Comparison of ENCODE assay signal across 26 cellular contexts in genomic region chr1:201749059-201749458, GRCh38.
A peak's percentile ranks its signal among the peaks of the same experiment; 100 is the strongest.
DNase-seq lines count a peak whose midpoint lies in the region; ATAC-seq, FAIRE-seq and TF ChIP-seq lines count a peak whose summit lies in the region.
"Had no signal": no experiment of that assay in that cellular context is flagged by ENCODE, and none has a peak within 500 bp of the region (broad histone marks: within the 10 kb centered on the region; RNA-seq: fewer than 3 reads in every experiment).

No MANE protein-coding gene starts in this region.

- intact Hi-C loops in CD14-positive monocyte (cut with micrococcal nuclease): loop anchor here in 1 of 2 donors (5.0 kb wide), 1 partner anchor 37 kb away; no protein-coding TSS in a partner anchor
- intact Hi-C loops in CD8-positive, alpha-beta T cell (cut with DNase I, micrococcal nuclease): no loop called here

- FAIRE-seq in A549 (lab: Jason Lieb, UNC): no peak
- FAIRE-seq: H1 had no signal

- CTCF ChIA-PET in A549 (lab: Yijun Ruan, JAX): interaction anchor here (1.3 to 7.8 kb wide), 5 partner anchors 9 to 44 kb away, joined by 6 to 47 read pairs (median 8); no protein-coding TSS in a partner anchor
- CTCF ChIA-PET in CD8-positive, alpha-beta T cell (lab: Charles Lee): no interaction called here

- no peak overlapping the region for H3K14ac ChIP-seq in mesenchymal stem cell (ENCODE audit: low read length in 2 of 2)

- peaks cover 3 to 4% (median 4%) of the 10 kb centered on the region in 3 donors for H3K27me3 Mint-ChIP-seq in CD14-positive monocyte (ENCODE audit: low read depth in 3 of 3)
- H3K27me3 Mint-ChIP-seq in CD8-positive, alpha-beta T cell (ENCODE audit: low read depth): peaks cover 5% of the 10 kb centered on the region

- H3K23ac ChIP-seq in mesenchymal stem cell (ENCODE audit: low read length in 2 of 2): no peak overlapping the region

- no peak for DNase-seq in A549 (ENCODE audit: low read depth in 1 of 2, low spot score in 1 of 2)
- DNase-seq in CD14-positive monocyte (ENCODE audit: low spot score): no peak
- DNase-seq in adipocyte (ENCODE audit: low read depth): no peak
- DNase-seq in mesenchymal stem cell: no peak
- DNase-seq in cerebellar nuclear complex (lab: John Stamatoyannopoulos, UW): no peak
- DNase-seq in middle frontal gyrus (ENCODE audit: extremely low spot score, low spot score): no peak
- DNase-seq in CD8-positive, alpha-beta T cell: no peak
- DNase-seq in activated CD4-positive, alpha-beta T cell treated with anti-CD3 and anti-CD28 coated beads, Interleukin-2, amount 50 U/mL, for 1 hour: no peak
- DNase-seq: activated CD4-positive, CD25-positive, alpha-beta regulatory T cell treated with anti-CD3 and anti-CD28 coated beads, Interleukin-2, amount 50 U/mL, for 72 hours; COR-L47; DND-41; foreskin melanocyte; MM.1S; NCI-H187; stimulated activated CD4-positive, alpha-beta T cell treated with anti-CD3 and anti-CD28 coated beads, Interleukin-2, amount 100 ng/mL, for 24 hours; stimulated activated naive CD4-positive, alpha-beta T cell treated with Interleukin-2 at 50 U/mL for 16 hours; T-helper 9 cell; transverse colon had no signal

- H2BK5ac ChIP-seq in mesenchymal stem cell (ENCODE audit: low read depth, low read length, poor library complexity, severe bottlenecking): no peak overlapping the region

- peak overlapping the region in 1 of 2 donors; percentile 75 for H3K4me3 Mint-ChIP-seq in CD14-positive monocyte
- H3K4me3 Mint-ChIP-seq in CD8-positive, alpha-beta T cell: no peak overlapping the region
- H3K4me3 Mint-ChIP-seq: activated naive CD8-positive, alpha-beta T cell; activated T-helper 1 cell treated with anti-CD3 and anti-CD28 coated beads, Interleukin-12 subunit alpha, Interleukin-12 subunit beta, Interleukin-2, Interleukin-4 antibody, amounts not matched to agents 30 ng/mL and 10 ng/mL and 1 ng/mL, durations not matched to agents 14 hours and 24 hours and 36 hours; natural killer cell treated with Interleukin-12 subunit alpha and Interleukin-12 subunit beta and Interleukin-15 and Interleukin-18, amount 100 ng/mL, for 72 hours had no signal

- H3K9ac ChIP-seq in adipocyte (ENCODE audit: low read length) (peak overlapping the region; percentile 69), mesenchymal stem cell (ENCODE audit: low read length) (no peak overlapping the region)

- H3K4me1 ChIP-seq in A549 (peaks cover 68% of the 10 kb centered on the region), adipocyte (ENCODE audit: control insufficient read depth, insufficient read depth, low read length) (peaks cover 93% of the 10 kb centered on the region), mesenchymal stem cell (ENCODE audit: control insufficient read depth, insufficient read depth, low read depth, low read length) (peaks cover 18% of the 10 kb centered on the region)
- H3K4me1 ChIP-seq in CD8-positive, alpha-beta T cell (ENCODE audit: insufficient read depth, low read length): no peaks in the 10 kb centered on the region
- H3K4me1 ChIP-seq: breast epithelium, prostate gland had no signal

- no peak overlapping the region for H2BK15ac ChIP-seq in mesenchymal stem cell (ENCODE audit: low read depth, poor library complexity, severe bottlenecking)

- peak overlapping the region in 1 of 2 experiments; percentile 50 for H3K18ac ChIP-seq in mesenchymal stem cell (ENCODE audit: low read depth in 1 of 2, low read length in 2 of 2)

- no peak overlapping the region for H2BK120ac ChIP-seq in mesenchymal stem cell (ENCODE audit: low read depth, low read length)

- no peak overlapping the region for H4K8ac ChIP-seq in mesenchymal stem cell (ENCODE audit: low read length)

- H3K4me3 ChIP-seq in A549 (no peak overlapping the region), adipocyte (ENCODE audit: low read length) (no peak overlapping the region), mesenchymal stem cell (ENCODE audit: insufficient read depth in 1 of 2, low read depth in 1 of 2, low read length in 2 of 2) (no peak overlapping the region)
- no peak overlapping the region for H3K4me3 ChIP-seq in CD8-positive, alpha-beta T cell (ENCODE audit: low read depth, low read length)
- H3K4me3 ChIP-seq: breast epithelium, prostate gland, transverse colon had no signal

- H3K27me3 ChIP-seq in adipocyte (replicated peaks; ENCODE audit: control insufficient read depth, insufficient read depth, low read length) (no peaks in the 10 kb centered on the region), mesenchymal stem cell (ENCODE audit: control insufficient read depth in 1 of 2, insufficient read depth in 1 of 2, low read length in 2 of 2) (no peaks in the 10 kb centered on the region)
- no peaks in the 10 kb centered on the region for H3K27me3 ChIP-seq in CD8-positive, alpha-beta T cell (ENCODE audit: insufficient read depth, low read length)
- H3K27me3 ChIP-seq: breast epithelium, transverse colon had no signal

- no peak overlapping the region for H2AFZ ChIP-seq in mesenchymal stem cell (ENCODE audit: low read depth, low read length)

- H2AK5ac ChIP-seq in mesenchymal stem cell (ENCODE audit: low read length, severe bottlenecking): peak overlapping the region; percentile 11

- TF ChIP-seq POLR2A in A549 (IDR thresholded peaks at IDR 0.05; ENCODE audit: low read length): no peak

- POLR2A ChIA-PET in A549 (lab: Yijun Ruan, JAX): interaction anchor here (1.2 kb wide), 1 partner anchor 36 kb away, joined by 3 read pairs; no protein-coding TSS in a partner anchor
- POLR2A ChIA-PET in CD8-positive, alpha-beta T cell (lab: Charles Lee): no interaction called here

- no peak for TF ChIP-seq RAD21 in A549 (conservative IDR thresholded peaks at IDR 0.05 in 1 of 2, IDR thresholded peaks at IDR 0.05 in 1 of 2)

- H3K36me3 ChIP-seq in adipocyte (ENCODE audit: control insufficient read depth, insufficient read depth, low read length, severe bottlenecking): peaks cover 47% of the 10 kb centered on the region
- H3K36me3 ChIP-seq in mesenchymal stem cell (ENCODE audit: control insufficient read depth in 1 of 2, insufficient read depth in 2 of 2, low read depth in 1 of 2, low read length in 2 of 2): peaks cover 0 to 29% of the 10 kb centered on the region in 2 experiments
- H3K36me3 ChIP-seq in CD8-positive, alpha-beta T cell (ENCODE audit: insufficient read depth, low read length): no peaks in the 10 kb centered on the region
- H3K36me3 ChIP-seq: breast epithelium, prostate gland, transverse colon had no signal

- 87% methylated on average over 5 of the region's 5 CpGs for WGBS in A549 (ENCODE audit: missing lambda C conversion rate)
- whole genome bisulfite sequencing in mesenchymal stem cell: 94% methylated on average over 5 of the region's 5 CpGs

- H3K27ac Mint-ChIP-seq in CD14-positive monocyte: peak overlapping the region; percentile 75 to 94 (median 87)
- no peak overlapping the region for H3K27ac Mint-ChIP-seq in CD8-positive, alpha-beta T cell
- H3K27ac Mint-ChIP-seq: activated naive CD8-positive, alpha-beta T cell; activated T-helper 1 cell treated with anti-CD3 and anti-CD28 coated beads, Interleukin-12 subunit alpha, Interleukin-12 subunit beta, Interleukin-2, Interleukin-4 antibody, amounts not matched to agents 30 ng/mL and 10 ng/mL and 1 ng/mL, durations not matched to agents 14 hours and 24 hours and 36 hours; natural killer cell treated with Interleukin-12 subunit alpha and Interleukin-12 subunit beta and Interleukin-15 and Interleukin-18, amount 100 ng/mL, for 72 hours had no signal

- H3K4ac ChIP-seq in mesenchymal stem cell (ENCODE audit: low read depth in 1 of 2, low read length in 2 of 2): no peak overlapping the region

- no peaks in the 10 kb centered on the region for H3K36me3 Mint-ChIP-seq in CD14-positive monocyte
- H3K36me3 Mint-ChIP-seq in CD8-positive, alpha-beta T cell: no peaks in the 10 kb centered on the region
- H3K36me3 Mint-ChIP-seq: activated naive CD8-positive, alpha-beta T cell; natural killer cell treated with Interleukin-12 subunit alpha and Interleukin-12 subunit beta and Interleukin-15 and Interleukin-18, amount 100 ng/mL, for 72 hours had no signal

- H3K79me1 ChIP-seq in mesenchymal stem cell (replicated peaks; ENCODE audit: low read length, poor library complexity, severe bottlenecking): peaks cover 23% of the 10 kb centered on the region

- H3K4me1 Mint-ChIP-seq in CD14-positive monocyte: peaks cover 32% of the 10 kb centered on the region
- H3K4me1 Mint-ChIP-seq in CD8-positive, alpha-beta T cell (ENCODE audit: low read depth): peaks cover 3% of the 10 kb centered on the region

- ATAC-seq in A549: no peak
- no peak for ATAC-seq in CD8-positive, alpha-beta T cell
- ATAC-seq: natural killer cell treated with Interleukin-12 subunit alpha and Interleukin-12 subunit beta and Interleukin-15 and Interleukin-18, amount 100 ng/mL, for 72 hours had no signal

- no peak overlapping the region for H2BK12ac ChIP-seq in mesenchymal stem cell (ENCODE audit: low read length in 2 of 2)

- TF ChIP-seq CTCF in A549 (IDR thresholded peaks at IDR 0.05) (no peak), CD14-positive monocyte (IDR thresholded peaks at IDR 0.05) (no peak)
- TF ChIP-seq CTCF in CD8-positive, alpha-beta T cell (IDR thresholded peaks at IDR 0.05): no peak

- H3K9me3 ChIP-seq in A549 (no peaks in the 10 kb centered on the region), adipocyte (ENCODE audit: control insufficient read depth, low read length) (no peaks in the 10 kb centered on the region), mesenchymal stem cell (ENCODE audit: control insufficient read depth, low read length) (no peaks in the 10 kb centered on the region)
- no peaks in the 10 kb centered on the region for H3K9me3 ChIP-seq in CD8-positive, alpha-beta T cell (ENCODE audit: low read length)
- H3K9me3 ChIP-seq: breast epithelium, prostate gland, transverse colon had no signal

- H3K4me2 ChIP-seq in A549: peak overlapping the region; percentile 27; the same call in 1 of the 3 replicates
- no peak overlapping the region for H3K4me2 ChIP-seq in mesenchymal stem cell (ENCODE audit: low read length, poor library complexity, severe bottlenecking)

- peaks cover 0 to 2% (median 0%) of the 10 kb centered on the region in 7 donors for H3K9me3 Mint-ChIP-seq in CD14-positive monocyte
- no peaks in the 10 kb centered on the region for H3K9me3 Mint-ChIP-seq in CD8-positive, alpha-beta T cell
- H3K9me3 Mint-ChIP-seq: activated T-helper 1 cell treated with anti-CD3 and anti-CD28 coated beads, Interleukin-12 subunit alpha, Interleukin-12 subunit beta, Interleukin-2, Interleukin-4 antibody, amounts not matched to agents 30 ng/mL and 10 ng/mL and 1 ng/mL, durations not matched to agents 14 hours and 24 hours and 36 hours; IgD-negative memory B cell; natural killer cell treated with Interleukin-12 subunit alpha and Interleukin-12 subunit beta and Interleukin-15 and Interleukin-18, amount 100 ng/mL, for 72 hours had no signal

- H3K27ac ChIP-seq in A549 (peak overlapping the region; percentile 25 to 76; a peak in 4 of 6 replicates), mesenchymal stem cell (ENCODE audit: low read length, poor library complexity, severe bottlenecking) (peak overlapping the region; percentile 94)
- no peak overlapping the region for H3K27ac ChIP-seq in CD8-positive, alpha-beta T cell (ENCODE audit: low read depth, low read length)
- H3K27ac ChIP-seq: breast epithelium, HL-60, prostate gland, transverse colon had no signal

- H4K91ac ChIP-seq in mesenchymal stem cell (ENCODE audit: low read length): no peak overlapping the region

- no peak for TF ChIP-seq EP300 in A549 (IDR thresholded peaks at IDR 0.05)

TF ChIP-seq in A549, 52 proteins besides CTCF, POLR2A, EP300 and RAD21 (continues in another document):
- TF ChIP-seq JUN (IDR thresholded peaks at IDR 0.05) (no peak), KDM5A (IDR thresholded peaks at IDR 0.05) (no peak)
